In the genomic region with DNA sequence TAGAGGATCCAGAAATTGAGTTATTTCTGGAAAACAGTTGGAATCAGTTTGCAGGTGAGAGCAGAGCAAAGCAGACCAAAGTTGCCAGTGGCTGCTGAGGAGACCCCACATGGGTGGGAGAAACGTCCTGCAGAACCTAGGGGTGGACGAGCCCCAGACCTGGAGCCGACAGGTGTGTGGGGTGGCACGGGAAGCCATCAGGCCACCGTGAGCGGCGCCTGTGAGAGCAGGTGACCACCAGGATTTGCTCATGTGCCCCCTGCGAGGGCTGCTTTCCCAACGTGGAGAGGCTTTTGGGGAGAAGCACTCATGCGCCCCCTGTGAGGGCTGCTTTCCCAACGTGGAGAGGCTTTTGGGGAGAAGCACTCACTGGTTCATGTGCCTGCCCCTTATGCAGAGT, we compare ENCODE assay signal across 31 cellular contexts.
"Had no signal": no experiment of that assay in that cellular context is flagged by ENCODE, and none has a peak within 500 bp of the region (broad histone marks: within the 10 kb centered on the region; RNA-seq: fewer than 3 reads in every experiment).

No MANE protein-coding gene starts in this region.

- DNase-seq: activated B cell treated with CpG ODN at 0.5 μM for 24 hours; activated CD4-positive, alpha-beta memory T cell treated with anti-CD3 and anti-CD28 coated beads for 36 hours; activated CD4-positive, alpha-beta memory T cell treated with anti-CD3 and anti-CD28 coated beads, Interleukin-2, amount 10 ng/mL, durations not matched to agents 7 days and 5 days; activated CD4-positive, alpha-beta T cell treated with anti-CD3 and anti-CD28 coated beads for 1 hour; activated CD4-positive, alpha-beta T cell treated with anti-CD3 and anti-CD28 coated beads for 36 hours; activated CD4-positive, alpha-beta T cell treated with anti-CD3 and anti-CD28 coated beads for 4 hours; activated CD4-positive, alpha-beta T cell treated with anti-CD3 and anti-CD28 coated beads, Interleukin-2, amount 10 ng/mL, durations not matched to agents 7 days and 5 days; activated CD4-positive, alpha-beta T cell treated with anti-CD3 and anti-CD28 coated beads, Interleukin-2, amount 50 U/mL, for 1 hour; activated CD4-positive, alpha-beta T cell treated with anti-CD3 and anti-CD28 coated beads, Interleukin-2, amount 50 U/mL, for 4 hours; activated CD4-positive, alpha-beta T cell treated with anti-CD3 and anti-CD28 coated beads, Interleukin-2, amount 50 U/mL, for 48 hours; activated CD4-positive, CD25-positive, alpha-beta regulatory T cell; activated CD4-positive, CD25-positive, alpha-beta regulatory T cell treated with anti-CD3 and anti-CD28 coated beads, Interleukin-2, amount 50 U/mL, for 72 hours; activated CD8-positive, alpha-beta memory T cell treated with anti-CD3 and anti-CD28 coated beads for 24 hours; activated CD8-positive, alpha-beta memory T cell treated with anti-CD3 and anti-CD28 coated beads, Interleukin-2, amount 10 ng/mL, durations not matched to agents 7 days and 5 days; activated CD8-positive, alpha-beta memory T cell treated with anti-CD3 and anti-CD28 coated beads, Interleukin-2, amount 50 U/mL, for 4 hours; activated CD8-positive, alpha-beta memory T cell treated with anti-CD3 and anti-CD28 coated beads, Interleukin-2, amount 50 U/mL, for 48 hours; activated CD8-positive, alpha-beta T cell treated with anti-CD3 and anti-CD28 coated beads for 36 hours; activated CD8-positive, alpha-beta T cell treated with anti-CD3 and anti-CD28 coated beads, Interleukin-2, amount 10 ng/mL, durations not matched to agents 7 days and 5 days; activated T-cell treated with anti-CD3 and anti-CD28 coated beads for 4 hours; SW 1271; T-cell; T-helper 1 cell; T-helper 17 cell; T-helper 2 cell; T-helper 9 cell; T1000; WERI-Rb-1 had no signal

- H3K27ac ChIP-seq: VCaP, WERI-Rb-1 had no signal

- H3K27ac Mint-ChIP-seq: activated B cell treated with CpG ODN at 0.5 μM for 24 hours; activated CD4-positive, alpha-beta memory T cell treated with anti-CD3 and anti-CD28 coated beads for 36 hours; activated CD4-positive, alpha-beta memory T cell treated with anti-CD3 and anti-CD28 coated beads, Interleukin-2, amount 10 ng/mL, durations not matched to agents 7 days and 5 days; activated CD4-positive, alpha-beta T cell treated with anti-CD3 and anti-CD28 coated beads for 36 hours; activated CD4-positive, alpha-beta T cell treated with anti-CD3 and anti-CD28 coated beads, Interleukin-2, amount 10 ng/mL, durations not matched to agents 7 days and 5 days; activated CD8-positive, alpha-beta memory T cell treated with anti-CD3 and anti-CD28 coated beads, Interleukin-2, amount 10 ng/mL, durations not matched to agents 7 days and 5 days; activated CD8-positive, alpha-beta T cell treated with anti-CD3 and anti-CD28 coated beads for 36 hours; activated CD8-positive, alpha-beta T cell treated with anti-CD3 and anti-CD28 coated beads, Interleukin-2, amount 10 ng/mL, durations not matched to agents 7 days and 5 days; T-cell; T-helper 1 cell treated with Interleukin-12 subunit alpha and Interleukin-12 subunit beta and Interleukin-4 antibody, amounts not matched to agents 30 μg/mL and 1 μg/mL, for 36 hours; T-helper 17 cell; T-helper 2 cell treated with Interferon-gamma antibody and Interleukin-4, amounts not matched to agents 5 μg/mL and 100 μg/mL, for 36 hours had no signal

- H3K4me3 Mint-ChIP-seq: activated B cell treated with CpG ODN at 0.5 μM for 24 hours; activated CD4-positive, alpha-beta memory T cell treated with anti-CD3 and anti-CD28 coated beads for 36 hours; activated CD4-positive, alpha-beta memory T cell treated with anti-CD3 and anti-CD28 coated beads, Interleukin-2, amount 10 ng/mL, durations not matched to agents 7 days and 5 days; activated CD4-positive, alpha-beta T cell treated with anti-CD3 and anti-CD28 coated beads for 36 hours; activated CD4-positive, alpha-beta T cell treated with anti-CD3 and anti-CD28 coated beads, Interleukin-2, amount 10 ng/mL, durations not matched to agents 7 days and 5 days; activated CD8-positive, alpha-beta memory T cell treated with anti-CD3 and anti-CD28 coated beads, Interleukin-2, amount 10 ng/mL, durations not matched to agents 7 days and 5 days; activated CD8-positive, alpha-beta T cell treated with anti-CD3 and anti-CD28 coated beads for 36 hours; activated CD8-positive, alpha-beta T cell treated with anti-CD3 and anti-CD28 coated beads, Interleukin-2, amount 10 ng/mL, durations not matched to agents 7 days and 5 days; T-cell; T-helper 1 cell treated with Interleukin-12 subunit alpha and Interleukin-12 subunit beta and Interleukin-4 antibody, amounts not matched to agents 30 μg/mL and 1 μg/mL, for 36 hours; T-helper 17 cell; T-helper 2 cell treated with Interferon-gamma antibody and Interleukin-4, amounts not matched to agents 5 μg/mL and 100 μg/mL, for 36 hours; WTC11 had no signal

- H3K27me3 Mint-ChIP-seq: activated B cell treated with CpG ODN at 0.5 μM for 24 hours; activated CD4-positive, alpha-beta memory T cell treated with anti-CD3 and anti-CD28 coated beads for 36 hours; activated CD4-positive, alpha-beta memory T cell treated with anti-CD3 and anti-CD28 coated beads, Interleukin-2, amount 10 ng/mL, durations not matched to agents 7 days and 5 days; activated CD4-positive, alpha-beta T cell treated with anti-CD3 and anti-CD28 coated beads for 36 hours; activated CD4-positive, alpha-beta T cell treated with anti-CD3 and anti-CD28 coated beads, Interleukin-2, amount 10 ng/mL, durations not matched to agents 7 days and 5 days; activated CD8-positive, alpha-beta memory T cell treated with anti-CD3 and anti-CD28 coated beads, Interleukin-2, amount 10 ng/mL, durations not matched to agents 7 days and 5 days; activated CD8-positive, alpha-beta T cell treated with anti-CD3 and anti-CD28 coated beads for 36 hours; T-cell; T-helper 17 cell had no signal

- H3K9me3 Mint-ChIP-seq: activated B cell treated with CpG ODN at 0.5 μM for 24 hours; activated CD4-positive, alpha-beta memory T cell treated with anti-CD3 and anti-CD28 coated beads, Interleukin-2, amount 10 ng/mL, durations not matched to agents 7 days and 5 days; activated CD4-positive, alpha-beta T cell treated with anti-CD3 and anti-CD28 coated beads, Interleukin-2, amount 10 ng/mL, durations not matched to agents 7 days and 5 days; T-helper 1 cell treated with Interleukin-12 subunit alpha and Interleukin-12 subunit beta and Interleukin-4 antibody, amounts not matched to agents 30 μg/mL and 1 μg/mL, for 36 hours; T-helper 2 cell treated with Interferon-gamma antibody and Interleukin-4, amounts not matched to agents 5 μg/mL and 100 μg/mL, for 36 hours; WTC11 had no signal
